In the genomic region with DNA sequence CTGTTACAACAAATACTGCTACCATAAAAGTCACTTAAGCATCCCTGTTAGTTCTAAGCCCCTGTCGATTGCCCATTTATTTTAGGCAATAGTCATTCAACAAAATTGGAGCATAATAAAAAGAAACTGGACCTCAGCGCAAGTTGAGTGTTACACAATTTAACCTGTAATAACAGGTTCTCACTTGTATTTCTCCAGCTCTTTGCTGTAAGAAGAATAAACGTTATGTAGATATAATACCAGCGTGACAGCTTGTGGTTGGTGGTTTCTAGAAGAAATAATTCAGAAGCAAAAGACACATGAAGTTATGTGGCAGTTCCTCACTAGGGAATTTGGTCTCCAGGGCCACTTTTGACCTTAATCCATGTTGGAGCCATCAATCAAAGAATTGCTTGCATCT, we compare ENCODE assay signal across 31 cellular contexts.
"Had no signal": no experiment of that assay in that cellular context is flagged by ENCODE, and none has a peak within 500 bp of the region (broad histone marks: within the 10 kb centered on the region; RNA-seq: fewer than 3 reads in every experiment).

No MANE protein-coding gene starts in this region.

- H3K27me3 ChIP-seq: esophagus muscularis mucosa, foreskin keratinocyte, heart right ventricle, right atrium auricular region, suprapubic skin, transverse colon, upper lobe of right lung, uterus had no signal

- DNase-seq: cortex of kidney; effector memory CD8-positive, alpha-beta T cell; glutamatergic neuron; heart right ventricle; hippocampal formation; left ventricle myocardium superior; lower lobe of right lung; mucosa of descending colon; naive B cell; nephron progenitor cell; nucleus accumbens; stimulated activated CD4-positive, alpha-beta T cell treated with anti-CD3 and anti-CD28 coated beads, Interleukin-12 subunit alpha, Interleukin-12 subunit beta, amount 100 ng/mL, for 4 hours; stimulated activated CD4-positive, alpha-beta T cell treated with anti-CD3 and anti-CD28 coated beads, Interleukin-1b, Interleukin-23, amount 100 ng/mL, for 48 hours; stimulated activated CD4-positive, alpha-beta T cell treated with anti-CD3 and anti-CD28 coated beads, Interleukin-4, amount 100 ng/mL, for 1 hour; stimulated activated CD8-positive, alpha-beta memory T cell treated with anti-CD3 and anti-CD28 coated beads, Interleukin-4, amount 100 ng/mL, for 48 hours; stimulated activated naive CD4-positive, alpha-beta T cell; stimulated activated naive CD8-positive, alpha-beta T cell treated with anti-CD3 and anti-CD28 coated beads, Interleukin-15, amount 100 ng/mL, for 72 hours; transverse colon; upper lobe of right lung; uterus had no signal

- H3K4me1 Mint-ChIP-seq: memory B cell; stimulated activated naive CD8-positive, alpha-beta T cell treated with anti-CD3 and anti-CD28 coated beads, Interleukin-15, amount 100 ng/mL, for 72 hours had no signal

- H3K36me3 ChIP-seq: esophagus muscularis mucosa, prostate gland, right atrium auricular region, suprapubic skin, transverse colon, uterus had no signal

- H3K4me3 Mint-ChIP-seq: effector memory CD8-positive, alpha-beta T cell; memory B cell; mesothelial cell of epicardium; naive B cell; nephron progenitor cell; stimulated activated naive CD8-positive, alpha-beta T cell treated with anti-CD3 and anti-CD28 coated beads, Interleukin-15, amount 100 ng/mL, for 72 hours had no signal

- H3K9me3 ChIP-seq: esophagus muscularis mucosa, heart right ventricle, lower lobe of right lung, mucosa of descending colon, prostate gland, right atrium auricular region, suprapubic skin, transverse colon, upper lobe of right lung, uterus had no signal

- H3K27ac Mint-ChIP-seq: effector memory CD8-positive, alpha-beta T cell; naive B cell; nephron progenitor cell; stimulated activated naive CD8-positive, alpha-beta T cell treated with anti-CD3 and anti-CD28 coated beads, Interleukin-15, amount 100 ng/mL, for 72 hours had no signal

- H3K9me3 Mint-ChIP-seq: effector memory CD8-positive, alpha-beta T cell; memory B cell; naive B cell had no signal

- H3K27ac ChIP-seq: esophagus muscularis mucosa, foreskin keratinocyte, lower lobe of right lung, prostate gland, right atrium auricular region, suprapubic skin, transverse colon, upper lobe of right lung, uterus had no signal

- ATAC-seq: effector memory CD8-positive, alpha-beta T cell; foreskin keratinocyte; lower lobe of right lung; mucosa of descending colon; sciatic nerve; stimulated activated naive CD8-positive, alpha-beta T cell treated with anti-CD3 and anti-CD28 coated beads, Interleukin-15, amount 100 ng/mL, for 72 hours; upper lobe of right lung had no signal

- H3K4me2 ChIP-seq: smooth muscle cell had no signal

- H3K4me3 ChIP-seq: esophagus muscularis mucosa, heart right ventricle, lower lobe of right lung, mucosa of descending colon, prostate gland, right atrium auricular region, smooth muscle cell, suprapubic skin, transverse colon, upper lobe of right lung, uterus had no signal

- H3K27me3 Mint-ChIP-seq: effector memory CD8-positive, alpha-beta T cell; memory B cell; naive B cell; stimulated activated naive CD8-positive, alpha-beta T cell treated with anti-CD3 and anti-CD28 coated beads, Interleukin-15, amount 100 ng/mL, for 72 hours had no signal

- H3K4me1 ChIP-seq: lower lobe of right lung, prostate gland, transverse colon, upper lobe of right lung, uterus had no signal

- FAIRE-seq: endometrium, islet of Langerhans had no signal
